Comparison of ENCODE assay signal across 18 cellular contexts in genomic region chr21:15282666-15283065, GRCh38.
"Had no signal": no experiment of that assay in that cellular context is flagged by ENCODE, and none has a peak within 500 bp of the region (broad histone marks: within the 10 kb centered on the region; RNA-seq: fewer than 3 reads in every experiment).

No MANE protein-coding gene starts in this region.

- H3K9me3 Mint-ChIP-seq: activated CD4-positive, alpha-beta T cell treated with anti-CD3 and anti-CD28 coated beads, Interleukin-2, amount 10 ng/mL, durations not matched to agents 7 days and 5 days; activated naive CD4-positive, alpha-beta T cell treated with anti-CD3 and anti-CD28 coated beads for 36 hours; activated T-helper 17 cell treated with anti-CD3 and anti-CD28 coated beads, Interleukin-2, amount 50 U/mL, for 72 hours had no signal

- H3K36me3 ChIP-seq: neutrophil, right atrium auricular region, spleen had no signal

- H3K9me3 ChIP-seq: mucosa of descending colon, neutrophil, right atrium auricular region had no signal

- H3K27ac Mint-ChIP-seq: activated CD4-positive, alpha-beta T cell treated with anti-CD3 and anti-CD28 coated beads, Interleukin-2, amount 10 ng/mL, durations not matched to agents 7 days and 5 days; activated naive CD4-positive, alpha-beta T cell treated with anti-CD3 and anti-CD28 coated beads for 36 hours; activated T-helper 17 cell treated with anti-CD3 and anti-CD28 coated beads, Interleukin-2, amount 50 U/mL, for 72 hours; brain; naive thymus-derived CD8-positive, alpha-beta T cell had no signal

- H3K27me3 ChIP-seq: neutrophil, right atrium auricular region, spleen had no signal

- H3K4me1 Mint-ChIP-seq: activated CD4-positive, alpha-beta T cell treated with anti-CD3 and anti-CD28 coated beads, Interleukin-2, amount 10 ng/mL, durations not matched to agents 7 days and 5 days; activated T-helper 17 cell treated with anti-CD3 and anti-CD28 coated beads, Interleukin-2, amount 50 U/mL, for 72 hours; brain; naive thymus-derived CD8-positive, alpha-beta T cell had no signal

- ATAC-seq: activated T-helper 17 cell treated with anti-CD3 and anti-CD28 coated beads, Interleukin-2, amount 50 U/mL, for 72 hours; left cardiac atrium; naive thymus-derived CD8-positive, alpha-beta T cell had no signal

- H3K4me3 Mint-ChIP-seq: activated CD4-positive, alpha-beta T cell treated with anti-CD3 and anti-CD28 coated beads, Interleukin-2, amount 10 ng/mL, durations not matched to agents 7 days and 5 days; activated naive CD4-positive, alpha-beta T cell treated with anti-CD3 and anti-CD28 coated beads for 36 hours; activated T-helper 17 cell treated with anti-CD3 and anti-CD28 coated beads, Interleukin-2, amount 50 U/mL, for 72 hours; brain; naive thymus-derived CD8-positive, alpha-beta T cell had no signal

- H3K4me3 ChIP-seq: mucosa of descending colon, right atrium auricular region, spleen had no signal

- H3K4me1 ChIP-seq: right atrium auricular region, spleen had no signal

- DNase-seq: activated CD4-positive, alpha-beta T cell treated with anti-CD3 and anti-CD28 coated beads, Interleukin-2, amount 10 ng/mL, durations not matched to agents 7 days and 5 days; activated CD4-positive, CD25-positive, alpha-beta regulatory T cell; activated naive CD4-positive, alpha-beta T cell treated with anti-CD3 and anti-CD28 coated beads for 36 hours; activated T-cell treated with anti-CD3 and anti-CD28 coated beads for 4 hours; dermis blood vessel endothelial cell; hypothalamus; left cardiac atrium; mucosa of descending colon; naive thymus-derived CD8-positive, alpha-beta T cell; posterior cingulate gyrus; spleen; stimulated activated naive CD4-positive, alpha-beta T cell treated with Interleukin-2 at 50 U/mL for 16 hours; T-helper 2 cell; trophoblast cell had no signal

- H3K27me3 Mint-ChIP-seq: activated CD4-positive, alpha-beta T cell treated with anti-CD3 and anti-CD28 coated beads, Interleukin-2, amount 10 ng/mL, durations not matched to agents 7 days and 5 days had no signal

- H3K36me3 Mint-ChIP-seq: brain had no signal

- H3K27ac ChIP-seq: neutrophil, right atrium auricular region, spleen had no signal
